19 cellular contexts compared by ENCODE assay signal in genomic region chr6:169972736-169973135, GRCh38.
DNase-seq lines count a peak whose midpoint lies in the region; ATAC-seq and TF ChIP-seq lines count a peak whose summit lies in the region.
"Had no signal": no experiment of that assay in that cellular context is flagged by ENCODE, and none has a peak within 500 bp of the region (broad histone marks: within the 10 kb centered on the region; RNA-seq: fewer than 3 reads in every experiment).

No MANE protein-coding gene starts in this region.

- no peak for TF ChIP-seq POLR2A in ovary (IDR thresholded peaks at IDR 0.05)

- no peak for TF ChIP-seq EP300 in ovary (IDR thresholded peaks at IDR 0.05)

- H3K27ac ChIP-seq in ovary (no peak overlapping the region), upper lobe of right lung (no peak overlapping the region)
- H3K27ac ChIP-seq: RWPE1 had no signal

- H3K9me3 ChIP-seq in ovary, result no peaks in the 10 kb centered on the region
- no peaks in the 10 kb centered on the region for H3K9me3 ChIP-seq in upper lobe of right lung

- H3K4me3 ChIP-seq in ovary, result no peak overlapping the region
- no peak overlapping the region for H3K4me3 ChIP-seq in upper lobe of right lung
- H3K4me3 ChIP-seq: GM12878 had no signal

- peaks cover under 1% of the 10 kb centered on the region for H3K4me1 Mint-ChIP-seq in activated T-cell treated with anti-CD3 and anti-CD28 coated beads, Interleukin-2, amount 50 U/mL, for 24 hours (ENCODE audit: low read depth)
- peaks cover 2% of the 10 kb centered on the region for H3K4me1 Mint-ChIP-seq in activated T-cell treated with anti-CD3 and anti-CD28 coated beads, Interleukin-2, amount 50 U/mL, for 4 hours (ENCODE audit: low read depth)
- H3K4me1 Mint-ChIP-seq in glutamatergic neuron (ENCODE audit: low read depth, unreplicated experiment), result peaks cover 5% of the 10 kb centered on the region

- no peaks in the 10 kb centered on the region for H3K9me3 Mint-ChIP-seq in activated T-cell treated with anti-CD3 and anti-CD28 coated beads, Interleukin-2, amount 50 U/mL, for 24 hours
- no peaks in the 10 kb centered on the region for H3K9me3 Mint-ChIP-seq in activated T-cell treated with anti-CD3 and anti-CD28 coated beads, Interleukin-2, amount 50 U/mL, for 4 hours
- peaks cover 7% of the 10 kb centered on the region for H3K9me3 Mint-ChIP-seq in glutamatergic neuron (ENCODE audit: unreplicated experiment)

- ATAC-seq in activated T-cell treated with anti-CD3 and anti-CD28 coated beads, Interleukin-2, amount 50 U/mL, for 4 hours, result no peak
- ATAC-seq in upper lobe of right lung, result no peak
- no peak for ATAC-seq in HG03342 (IDR thresholded peaks at IDR 0.05; ENCODE audit: unreplicated experiment)
- ATAC-seq: GM12878 had no signal

- WGBS in ovary, 3 donors, result 63 to 78% (median 67%) methylated on average over 2 of the region's 2 CpGs

- H3K36me3 Mint-ChIP-seq in activated T-cell treated with anti-CD3 and anti-CD28 coated beads, Interleukin-2, amount 50 U/mL, for 24 hours (ENCODE audit: low read depth), result no peaks in the 10 kb centered on the region
- no peaks in the 10 kb centered on the region for H3K36me3 Mint-ChIP-seq in activated T-cell treated with anti-CD3 and anti-CD28 coated beads, Interleukin-2, amount 50 U/mL, for 4 hours (ENCODE audit: insufficient read depth)
- peaks cover 5% of the 10 kb centered on the region for H3K36me3 Mint-ChIP-seq in glutamatergic neuron (ENCODE audit: unreplicated experiment)

- TF ChIP-seq CTCF in glutamatergic neuron (IDR thresholded peaks at IDR 0.05; ENCODE audit: partially characterized antibody, unreplicated experiment) (no peak), ovary (IDR thresholded peaks at IDR 0.05) (no peak), upper lobe of right lung (IDR thresholded peaks at IDR 0.05) (no peak)

- no peak overlapping the region for H3K27ac Mint-ChIP-seq in activated T-cell treated with anti-CD3 and anti-CD28 coated beads, Interleukin-2, amount 50 U/mL, for 24 hours
- no peak overlapping the region for H3K27ac Mint-ChIP-seq in glutamatergic neuron (ENCODE audit: unreplicated experiment)

- H3K4me1 ChIP-seq in ovary (ENCODE audit: insufficient read depth) (no peaks in the 10 kb centered on the region), upper lobe of right lung (no peaks in the 10 kb centered on the region)

- intact Hi-C loops in ovary (cut with DNase I), result no loop called here
- intact Hi-C loops in upper lobe of right lung (cut with DNase I), result no loop called here

- H3K27me3 Mint-ChIP-seq in activated T-cell treated with anti-CD3 and anti-CD28 coated beads, Interleukin-2, amount 50 U/mL, for 24 hours, result peaks cover 7% of the 10 kb centered on the region
- peaks cover 9% of the 10 kb centered on the region for H3K27me3 Mint-ChIP-seq in activated T-cell treated with anti-CD3 and anti-CD28 coated beads, Interleukin-2, amount 50 U/mL, for 4 hours (ENCODE audit: low read depth)
- H3K27me3 Mint-ChIP-seq in glutamatergic neuron (ENCODE audit: unreplicated experiment), result peaks cover 16% of the 10 kb centered on the region

- H3K36me3 ChIP-seq in ovary (no peaks in the 10 kb centered on the region), upper lobe of right lung (no peaks in the 10 kb centered on the region)

- no peak overlapping the region for H3K4me3 Mint-ChIP-seq in activated T-cell treated with anti-CD3 and anti-CD28 coated beads, Interleukin-2, amount 50 U/mL, for 24 hours
- no peak overlapping the region for H3K4me3 Mint-ChIP-seq in activated T-cell treated with anti-CD3 and anti-CD28 coated beads, Interleukin-2, amount 50 U/mL, for 4 hours
- H3K4me3 Mint-ChIP-seq in glutamatergic neuron (ENCODE audit: unreplicated experiment), result no peak overlapping the region

- peak; percentile 19 for DNase-seq in activated T-cell treated with anti-CD3 and anti-CD28 coated beads, Interleukin-2, amount 50 U/mL, for 24 hours
- DNase-seq in activated T-cell treated with anti-CD3 and anti-CD28 coated beads, Interleukin-2, amount 50 U/mL, for 4 hours, result no peak
- DNase-seq in glutamatergic neuron (peak; percentile 8), ovary (peak in 3 of 5 donors; percentile 4 to 5 (median 5)), upper lobe of right lung (peak; percentile 45), NCI-H345 treated with DMSO at 0.1 percent for 48 hours (lab: John Stamatoyannopoulos, UW; ENCODE audit: unreplicated experiment) (no peak)
- DNase-seq: C1 segment of cervical spinal cord, DND-41, GDM1, GOT3, KG1, NCI-H1436, NCI-H2029, NCI-H2171, NCI-H510A, NCI-H774 had no signal

- H3K27me3 ChIP-seq in ovary, result no peaks in the 10 kb centered on the region
- H3K27me3 ChIP-seq in upper lobe of right lung, result no peaks in the 10 kb centered on the region

Comparison
In these comparisons a context has a peak if more than half of its experiments do, and no peak if none do; other contexts are left out.
1. DNase-seq: peak in activated T-cell treated with anti-CD3 and anti-CD28 coated beads, Interleukin-2, amount 50 U/mL, for 24 hours (single experiment), glutamatergic neuron (single experiment), ovary (3 of 5) and upper lobe of right lung (single experiment); none in activated T-cell treated with anti-CD3 and anti-CD28 coated beads, Interleukin-2, amount 50 U/mL, for 4 hours (single experiment) and NCI-H345 treated with DMSO at 0.1 percent for 48 hours (single experiment).